Comparison of ENCODE assay signal across 32 cellular contexts in the genomic region with DNA sequence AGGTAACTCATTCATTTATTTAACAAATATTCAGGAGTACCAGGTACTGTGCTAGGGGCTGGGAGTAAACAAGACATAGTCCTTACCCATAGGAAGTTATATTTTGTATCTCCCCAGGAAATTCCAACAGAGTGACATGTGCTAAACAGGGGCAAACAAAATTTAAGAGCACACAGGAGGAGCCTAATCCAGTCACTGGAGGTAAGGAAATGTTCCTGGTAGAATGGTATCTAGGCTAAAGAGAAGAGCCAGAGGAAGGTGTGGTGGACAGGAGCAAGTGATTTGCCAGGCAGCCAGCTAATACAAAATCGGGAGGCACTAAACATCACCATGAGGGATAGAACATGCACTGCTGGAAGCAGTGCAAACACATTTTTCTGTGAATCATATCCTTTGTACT. TPM values are rescaled to one million over a fixed set of nuclear protein-coding genes. Genes with fewer than 3 reads are reported as not detected.
A peak's percentile ranks its signal among the peaks of the same experiment; 100 is the strongest.
DNase-seq lines count a peak whose midpoint lies in the region; ATAC-seq and TF ChIP-seq lines count a peak whose summit lies in the region.
"Had no signal": no experiment of that assay in that cellular context is flagged by ENCODE, and none has a peak within 500 bp of the region (broad histone marks: within the 10 kb centered on the region; RNA-seq: fewer than 3 reads in every experiment).

No MANE protein-coding gene starts in this region.

- no peak for DNase-seq in activated CD8-positive, alpha-beta T cell treated with anti-CD3 and anti-CD28 coated beads, Interleukin-2, amount 10 ng/mL, durations not matched to agents 7 days and 5 days
- DNase-seq in activated CD8-positive, alpha-beta T cell treated with anti-CD3 and anti-CD28 coated beads for 36 hours: no peak
- no peak for DNase-seq in activated naive CD8-positive, alpha-beta T cell treated with anti-CD3 and anti-CD28 coated beads, Interleukin-2, amount 50 U/mL, for 24 hours
- DNase-seq in left lung: no peak
- DNase-seq in NCI-H524 treated with DMSO at 0.1 percent for 48 hours (lab: John Stamatoyannopoulos, UW): no peak
- no peak for DNase-seq in GM19238 (ENCODE audit: insufficient read length, low spot score)
- DNase-seq: 8988T; activated gamma-delta T cell; brain microvascular endothelial cell; DMS79 treated with DMSO at 0.1 percent for 48 hours; effector CD4-positive, alpha-beta T cell; GDM1; immature natural killer cell; IMR-90; mesenchymal stem cell; MV-4-11; NCI-H1436; NCI-H2081; NCI-H526; OCI-M1; right cardiac atrium; stimulated activated CD4-positive, alpha-beta T cell treated with anti-CD3 and anti-CD28 coated beads, Interleukin-2, amount 100 ng/mL, for 24 hours; stimulated activated CD8-positive, alpha-beta memory T cell treated with anti-CD3 and anti-CD28 coated beads, Interleukin-4, amount 100 ng/mL, for 48 hours; T-helper 2 cell had no signal

- no peaks in the 10 kb centered on the region for H3K9me3 Mint-ChIP-seq in activated CD8-positive, alpha-beta T cell treated with anti-CD3 and anti-CD28 coated beads, Interleukin-2, amount 10 ng/mL, durations not matched to agents 7 days and 5 days (ENCODE audit: insufficient read depth)
- no peaks in the 10 kb centered on the region for H3K9me3 Mint-ChIP-seq in activated CD8-positive, alpha-beta T cell treated with anti-CD3 and anti-CD28 coated beads for 36 hours
- no peaks in the 10 kb centered on the region for H3K9me3 Mint-ChIP-seq in activated naive CD8-positive, alpha-beta T cell treated with anti-CD3 and anti-CD28 coated beads, Interleukin-2, amount 50 U/mL, for 24 hours
- H3K9me3 Mint-ChIP-seq: CD14-positive monocyte, immature natural killer cell had no signal

- H3K27me3 Mint-ChIP-seq in activated CD8-positive, alpha-beta T cell treated with anti-CD3 and anti-CD28 coated beads, Interleukin-2, amount 10 ng/mL, durations not matched to agents 7 days and 5 days (ENCODE audit: low read depth): no peaks in the 10 kb centered on the region
- H3K27me3 Mint-ChIP-seq in activated CD8-positive, alpha-beta T cell treated with anti-CD3 and anti-CD28 coated beads for 36 hours: no peaks in the 10 kb centered on the region
- no peaks in the 10 kb centered on the region for H3K27me3 Mint-ChIP-seq in activated naive CD8-positive, alpha-beta T cell treated with anti-CD3 and anti-CD28 coated beads, Interleukin-2, amount 50 U/mL, for 24 hours

- CTCF ChIA-PET in activated CD8-positive, alpha-beta T cell treated with anti-CD3 and anti-CD28 coated beads, Interleukin-2, amount 10 ng/mL, durations not matched to agents 7 days and 5 days (lab: Charles Lee): no interaction called here
- CTCF ChIA-PET in activated CD8-positive, alpha-beta T cell treated with anti-CD3 and anti-CD28 coated beads for 36 hours (lab: Charles Lee): interaction anchor here (1.2 kb wide), 2 partner anchors 15 to 147 kb away, joined by 3 read pairs; a partner anchor contains a TSS

- H3K27ac ChIP-seq in left lung (no peak overlapping the region), temporal lobe (ENCODE audit: low read depth, low read length) (peak overlapping the region; percentile 13)
- H3K27ac ChIP-seq: brain microvascular endothelial cell, epithelial cell of prostate, parathyroid adenoma, SK-N-MC, tibial nerve had no signal

- no peaks in the 10 kb centered on the region for H3K9me3 ChIP-seq in left lung
- H3K9me3 ChIP-seq: tibial nerve had no signal

- H3K27me3 ChIP-seq in left lung: no peaks in the 10 kb centered on the region
- H3K27me3 ChIP-seq: brain microvascular endothelial cell, tibial nerve had no signal

- POLR2A ChIA-PET in activated CD8-positive, alpha-beta T cell treated with anti-CD3 and anti-CD28 coated beads, Interleukin-2, amount 10 ng/mL, durations not matched to agents 7 days and 5 days (lab: Charles Lee): interaction anchor here (0.6 kb wide), 1 partner anchor 14 kb away, joined by 3 read pairs; no protein-coding TSS in a partner anchor
- POLR2A ChIA-PET in activated CD8-positive, alpha-beta T cell treated with anti-CD3 and anti-CD28 coated beads for 36 hours (lab: Charles Lee): no interaction called here

- H3K36me3 ChIP-seq in left lung: peaks cover 2 to 100% of the 10 kb centered on the region in 2 donors

- ATAC-seq in activated CD8-positive, alpha-beta T cell treated with anti-CD3 and anti-CD28 coated beads, Interleukin-2, amount 10 ng/mL, durations not matched to agents 7 days and 5 days: no peak
- ATAC-seq in activated CD8-positive, alpha-beta T cell treated with anti-CD3 and anti-CD28 coated beads for 36 hours: no peak
- ATAC-seq in activated naive CD8-positive, alpha-beta T cell treated with anti-CD3 and anti-CD28 coated beads, Interleukin-2, amount 50 U/mL, for 24 hours: no peak
- ATAC-seq in left lung (peak; percentile 41), GM18867 (IDR thresholded peaks at IDR 0.05; ENCODE audit: unreplicated experiment) (no peak)
- ATAC-seq: right cardiac atrium had no signal

- H3K4me1 ChIP-seq in left lung: peaks cover 7 to 20% of the 10 kb centered on the region in 2 donors

- peaks cover 8% of the 10 kb centered on the region for H3K4me1 Mint-ChIP-seq in activated CD8-positive, alpha-beta T cell treated with anti-CD3 and anti-CD28 coated beads, Interleukin-2, amount 10 ng/mL, durations not matched to agents 7 days and 5 days (ENCODE audit: low read depth)
- peaks cover 4% of the 10 kb centered on the region for H3K4me1 Mint-ChIP-seq in activated CD8-positive, alpha-beta T cell treated with anti-CD3 and anti-CD28 coated beads for 36 hours (ENCODE audit: low read depth)
- H3K4me1 Mint-ChIP-seq in activated naive CD8-positive, alpha-beta T cell treated with anti-CD3 and anti-CD28 coated beads, Interleukin-2, amount 50 U/mL, for 24 hours: peaks cover 7% of the 10 kb centered on the region

- no peak overlapping the region for H3K4me3 ChIP-seq in left lung
- H3K4me3 ChIP-seq: SK-N-MC, tibial nerve had no signal

- intact Hi-C loops in activated CD8-positive, alpha-beta T cell treated with anti-CD3 and anti-CD28 coated beads for 36 hours (cut with micrococcal nuclease): no loop called here
- intact Hi-C loops in left lung (cut with DNase I): no loop called here

- peak overlapping the region; percentile 1 for H3K27ac Mint-ChIP-seq in activated CD8-positive, alpha-beta T cell treated with anti-CD3 and anti-CD28 coated beads, Interleukin-2, amount 10 ng/mL, durations not matched to agents 7 days and 5 days
- no peak overlapping the region for H3K27ac Mint-ChIP-seq in activated CD8-positive, alpha-beta T cell treated with anti-CD3 and anti-CD28 coated beads for 36 hours
- H3K27ac Mint-ChIP-seq in activated naive CD8-positive, alpha-beta T cell treated with anti-CD3 and anti-CD28 coated beads, Interleukin-2, amount 50 U/mL, for 24 hours: peak overlapping the region; percentile 19
- H3K27ac Mint-ChIP-seq: CD14-positive monocyte had no signal

- no peak for TF ChIP-seq CTCF in activated CD8-positive, alpha-beta T cell treated with anti-CD3 and anti-CD28 coated beads for 36 hours (IDR thresholded peaks at IDR 0.05)
- no peak for TF ChIP-seq CTCF in left lung (IDR thresholded peaks at IDR 0.05)

- H3K4me3 Mint-ChIP-seq in activated CD8-positive, alpha-beta T cell treated with anti-CD3 and anti-CD28 coated beads, Interleukin-2, amount 10 ng/mL, durations not matched to agents 7 days and 5 days: no peak overlapping the region
- no peak overlapping the region for H3K4me3 Mint-ChIP-seq in activated CD8-positive, alpha-beta T cell treated with anti-CD3 and anti-CD28 coated beads for 36 hours
- no peak overlapping the region for H3K4me3 Mint-ChIP-seq in activated naive CD8-positive, alpha-beta T cell treated with anti-CD3 and anti-CD28 coated beads, Interleukin-2, amount 50 U/mL, for 24 hours
- H3K4me3 Mint-ChIP-seq: CD14-positive monocyte, immature natural killer cell had no signal

- peaks cover 71% of the 10 kb centered on the region for H3K36me3 Mint-ChIP-seq in activated CD8-positive, alpha-beta T cell treated with anti-CD3 and anti-CD28 coated beads, Interleukin-2, amount 10 ng/mL, durations not matched to agents 7 days and 5 days (ENCODE audit: low read depth)
- peaks cover 48% of the 10 kb centered on the region for H3K36me3 Mint-ChIP-seq in activated CD8-positive, alpha-beta T cell treated with anti-CD3 and anti-CD28 coated beads for 36 hours (ENCODE audit: low read depth)
- peaks cover 50% of the 10 kb centered on the region for H3K36me3 Mint-ChIP-seq in activated naive CD8-positive, alpha-beta T cell treated with anti-CD3 and anti-CD28 coated beads, Interleukin-2, amount 50 U/mL, for 24 hours (ENCODE audit: low read depth)

RNA-seq across cellular contexts. Expression of a gene that starts 10.4 kb away (rescaled TPM):
- total RNA-seq in activated CD8-positive, alpha-beta T cell treated with anti-CD3 and anti-CD28 coated beads, Interleukin-2, amount 10 ng/mL, durations not matched to agents 7 days and 5 days: not detected
- not detected for total RNA-seq in activated CD8-positive, alpha-beta T cell treated with anti-CD3 and anti-CD28 coated beads for 36 hours
- not detected for total RNA-seq in left lung
- total RNA-seq in temporal lobe: not detected
- total RNA-seq: IMR-90, myocyte, right cardiac atrium, tibial nerve had no signal

RNA-seq across cellular contexts. Expression of a gene that starts 13.9 kb away (rescaled TPM):
- 10 to 100 TPM; 47.4 to 55.0 TPM for total RNA-seq in activated CD8-positive, alpha-beta T cell treated with anti-CD3 and anti-CD28 coated beads, Interleukin-2, amount 10 ng/mL, durations not matched to agents 7 days and 5 days
- 10 to 100 TPM; 40.3 to 41.8 TPM for total RNA-seq in activated CD8-positive, alpha-beta T cell treated with anti-CD3 and anti-CD28 coated beads for 36 hours
- 10 to 100 TPM; 34.3 to 45.2 TPM for total RNA-seq in left lung
- 29.0 TPM for total RNA-seq in temporal lobe

RNA-seq across cellular contexts. Expression of a gene that starts 36.9 kb away (rescaled TPM):
- 10 to 100 TPM; 81.4 to 85.1 TPM for total RNA-seq in activated CD8-positive, alpha-beta T cell treated with anti-CD3 and anti-CD28 coated beads, Interleukin-2, amount 10 ng/mL, durations not matched to agents 7 days and 5 days
- total RNA-seq in activated CD8-positive, alpha-beta T cell treated with anti-CD3 and anti-CD28 coated beads for 36 hours: 10 to 100 TPM; 39.6 to 41.6 TPM
- total RNA-seq in left lung (100 to 1,000 TPM; 102 to 110 TPM), temporal lobe (20.9 TPM)
